Comparison of ENCODE assay signal across 8 cellular contexts in genomic region chr3:188956839-188957489, GRCh38.
DNase-seq lines count a peak whose midpoint lies in the region; ATAC-seq and TF ChIP-seq lines count a peak whose summit lies in the region.

No MANE protein-coding gene starts in this region.

- in situ Hi-C loops in GM23248 (cut with MboI), result loop anchor here (5.0 kb wide), 1 partner anchor 185 kb away; no protein-coding TSS in a partner anchor

- H3K4me3 ChIP-seq in BE2C (ENCODE audit: low read depth, low read length), result no peak overlapping the region
- H3K4me3 ChIP-seq in GM23248, result no peak overlapping the region
- H3K4me3 ChIP-seq in right lobe of liver, result no peak overlapping the region

- no peak for TF ChIP-seq POLR2A in right lobe of liver (IDR thresholded peaks at IDR 0.05)

- no peaks in the 10 kb centered on the region for H3K4me1 ChIP-seq in BE2C
- H3K4me1 ChIP-seq in GM23248 (ENCODE audit: insufficient read depth), result peaks cover 10% of the 10 kb centered on the region; the same call in 1 of the 2 replicates
- H3K4me1 ChIP-seq in right lobe of liver, result peaks cover 0 to 27% (median 7%) of the 10 kb centered on the region in 4 donors

- H3F3A ChIP-seq in GM23248 (ENCODE audit: insufficient read depth), result 0 out of 2 replicates have a peak, but pooled peaks cover 3% of the 10 kb centered on the region

- no peaks in the 10 kb centered on the region for H3K27me3 ChIP-seq in BE2C
- no peaks in the 10 kb centered on the region for H3K27me3 ChIP-seq in GM23248 (replicated peaks; ENCODE audit: insufficient read depth)
- no peaks in the 10 kb centered on the region for H3K27me3 ChIP-seq in right lobe of liver

- TF ChIP-seq CTCF in BE2C (IDR thresholded peaks at IDR 0.05; ENCODE audit: low read depth, low read length), result peak; percentile 90
- peak; percentile 67 to 83 (median 74) for TF ChIP-seq CTCF in right lobe of liver (IDR thresholded peaks at IDR 0.05)

- ATAC-seq in right lobe of liver (peak; percentile 27 to 49 (median 44)), GM19397 (IDR thresholded peaks at IDR 0.05; ENCODE audit: unreplicated experiment) (no peak)

- no peak for DNase-seq in BE2C
- DNase-seq in GM23248, result peak; percentile 82
- peak; percentile 67 for DNase-seq in NCI-H82 (lab: John Stamatoyannopoulos, UW)
- peak; percentile 77 for DNase-seq in cerebellar cortex (ENCODE audit: low spot score)
- DNase-seq in right lobe of liver, result no peak
- no peak for DNase-seq in activated T-cell treated with anti-CD3 and anti-CD28 coated beads, Interleukin-2, amount 50 U/mL, for 1 hour
- no peak for DNase-seq in cortex of kidney (lab: John Stamatoyannopoulos, UW)

- H2AFZ ChIP-seq in GM23248, result no peak overlapping the region

- no peaks in the 10 kb centered on the region for H3K9me2 ChIP-seq in GM23248 (ENCODE audit: insufficient read depth)

- WGBS in GM23248 (ENCODE audit: low coverage in 1 of 2, low lambda C conversion rate in 2 of 2, missing lambda C conversion rate in 2 of 2), 2 experiments, result 32 to 35% methylated on average over 8 of the region's 8 CpGs
- whole genome bisulfite sequencing in right lobe of liver (ENCODE audit: insufficient coverage, low coverage, low lambda C conversion rate, missing lambda C conversion rate), result 27% methylated on average over 7 of the region's 8 CpGs

- no peak overlapping the region for H3K4me2 ChIP-seq in GM23248 (ENCODE audit: unreplicated experiment)

- no peaks in the 10 kb centered on the region for H3K79me2 ChIP-seq in GM23248 (ENCODE audit: insufficient read depth)

- H3K36me3 ChIP-seq in BE2C, result no peaks in the 10 kb centered on the region
- H3K36me3 ChIP-seq in GM23248 (ENCODE audit: low read depth), result no peaks in the 10 kb centered on the region
- no peaks in the 10 kb centered on the region for H3K36me3 ChIP-seq in right lobe of liver

- intact Hi-C loops in right lobe of liver (cut with DNase I), result no loop called here

- H3K27ac ChIP-seq in GM23248, result no peak overlapping the region
- H3K27ac ChIP-seq in right lobe of liver, result peak overlapping the region in 1 of 3 donors; percentile 42

- H3K9me3 ChIP-seq in BE2C (no peaks in the 10 kb centered on the region), GM23248 (ENCODE audit: low read depth) (no peaks in the 10 kb centered on the region), right lobe of liver (no peaks in the 10 kb centered on the region)

- no peak overlapping the region for H3K9ac ChIP-seq in GM23248

- H4K20me1 ChIP-seq in GM23248 (ENCODE audit: insufficient read depth), result no peaks in the 10 kb centered on the region

Comparison
In these comparisons a context has a peak if more than half of its experiments do, and no peak if none do; other contexts are left out.
1. DNase-seq: peak in GM23248 (single experiment), NCI-H82 (single experiment) and cerebellar cortex (single experiment); none in BE2C (single experiment), right lobe of liver (0 of 3), activated T-cell treated with anti-CD3 and anti-CD28 coated beads, Interleukin-2, amount 50 U/mL, for 1 hour (single experiment) and cortex of kidney (single experiment).